ENCODE assay signal across 1 cellular context in genomic region chr14:100590726-100591452, GRCh38.
TF ChIP-seq lines count a peak whose summit lies in the region.

No MANE protein-coding gene starts in this region.

TF ChIP-seq in HepG2, 621 proteins besides CTCF, POLR2A, EP300 and RAD21 (continued from another document):
- no peak for TF ChIP-seq ZNF512 (CRISPR knock-in tag; IDR thresholded peaks at IDR 0.05)
- no peak for TF ChIP-seq ZNF430 (CRISPR knock-in tag; IDR thresholded peaks at IDR 0.05)
- TF ChIP-seq XRCC5 (optimal IDR thresholded peaks at IDR 0.05; ENCODE audit: low read length), result no peak
- TF ChIP-seq ZNF17 (CRISPR knock-in tag; IDR thresholded peaks at IDR 0.05), result no peak
- TF ChIP-seq ZSCAN29 (CRISPR knock-in tag; conservative IDR thresholded peaks at IDR 0.05), result no peak
- TF ChIP-seq, protein P1, sequence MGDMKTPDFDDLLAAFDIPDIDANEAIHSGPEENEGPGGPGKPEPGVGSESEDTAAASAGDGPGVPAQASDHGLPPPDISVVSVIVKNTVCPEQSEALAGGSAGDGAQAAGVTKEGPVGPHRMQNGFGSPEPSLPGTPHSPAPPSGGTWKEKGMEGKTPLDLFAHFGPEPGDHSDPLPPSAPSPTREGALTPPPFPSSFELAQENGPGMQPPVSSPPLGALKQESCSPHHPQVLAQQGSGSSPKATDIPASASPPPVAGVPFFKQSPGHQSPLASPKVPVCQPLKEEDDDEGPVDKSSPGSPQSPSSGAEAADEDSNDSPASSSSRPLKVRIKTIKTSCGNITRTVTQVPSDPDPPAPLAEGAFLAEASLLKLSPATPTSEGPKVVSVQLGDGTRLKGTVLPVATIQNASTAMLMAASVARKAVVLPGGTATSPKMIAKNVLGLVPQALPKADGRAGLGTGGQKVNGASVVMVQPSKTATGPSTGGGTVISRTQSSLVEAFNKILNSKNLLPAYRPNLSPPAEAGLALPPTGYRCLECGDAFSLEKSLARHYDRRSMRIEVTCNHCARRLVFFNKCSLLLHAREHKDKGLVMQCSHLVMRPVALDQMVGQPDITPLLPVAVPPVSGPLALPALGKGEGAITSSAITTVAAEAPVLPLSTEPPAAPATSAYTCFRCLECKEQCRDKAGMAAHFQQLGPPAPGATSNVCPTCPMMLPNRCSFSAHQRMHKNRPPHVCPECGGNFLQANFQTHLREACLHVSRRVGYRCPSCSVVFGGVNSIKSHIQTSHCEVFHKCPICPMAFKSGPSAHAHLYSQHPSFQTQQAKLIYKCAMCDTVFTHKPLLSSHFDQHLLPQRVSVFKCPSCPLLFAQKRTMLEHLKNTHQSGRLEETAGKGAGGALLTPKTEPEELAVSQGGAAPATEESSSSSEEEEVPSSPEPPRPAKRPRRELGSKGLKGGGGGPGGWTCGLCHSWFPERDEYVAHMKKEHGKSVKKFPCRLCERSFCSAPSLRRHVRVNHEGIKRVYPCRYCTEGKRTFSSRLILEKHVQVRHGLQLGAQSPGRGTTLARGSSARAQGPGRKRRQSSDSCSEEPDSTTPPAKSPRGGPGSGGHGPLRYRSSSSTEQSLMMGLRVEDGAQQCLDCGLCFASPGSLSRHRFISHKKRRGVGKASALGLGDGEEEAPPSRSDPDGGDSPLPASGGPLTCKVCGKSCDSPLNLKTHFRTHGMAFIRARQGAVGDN (CRISPR knock-in tag; IDR thresholded peaks at IDR 0.05), result no peak
- TF ChIP-seq ZNF713 (CRISPR knock-in tag; IDR thresholded peaks at IDR 0.05), result no peak
- TF ChIP-seq ZKSCAN1 (IDR thresholded peaks at IDR 0.05; ENCODE audit: low read length), result no peak
